In genomic region chr19:50486823-50487515, GRCh38 we compare ENCODE assay signal across 8 cellular contexts. TPM values are rescaled to one million over a fixed set of nuclear protein-coding genes. Genes with fewer than 3 reads are reported as not detected.
DNase-seq lines count a peak whose midpoint lies in the region; ATAC-seq, FAIRE-seq and TF ChIP-seq lines count a peak whose summit lies in the region.

No MANE protein-coding gene starts in this region.

- DNase-seq in NCI-H2227 (lab: John Stamatoyannopoulos, UW; ENCODE audit: unreplicated experiment) = peak; percentile 28
- DNase-seq in NCI-H2227 treated with DMSO at 0.1 percent for 48 hours (lab: John Stamatoyannopoulos, UW) = no peak
- peak; percentile 70 for DNase-seq in OCI-M1 (lab: John Stamatoyannopoulos, UW)
- DNase-seq in activated naive CD8-positive, alpha-beta T cell treated with anti-CD3 and anti-CD28 coated beads for 36 hours = peak; percentile 57
- peak; percentile 51 for DNase-seq in HepG2 (ENCODE audit: low spot score)
- DNase-seq in type B pancreatic cell (ENCODE audit: extremely low spot score, unreplicated experiment) = no peak
- DNase-seq in NK-92 (lab: John Stamatoyannopoulos, UW; ENCODE audit: unreplicated experiment) = no peak
- no peak for DNase-seq in cortex of kidney (lab: John Stamatoyannopoulos, UW)

- no peak overlapping the region for H3K9ac ChIP-seq in HepG2 (ENCODE audit: insufficient read depth, low read depth, low read length)

- peaks cover 7 to 36% of the 10 kb centered on the region in 2 experiments; a peak in 4 of 5 replicates for H3K27me3 ChIP-seq in HepG2 (ENCODE audit: control insufficient read depth in 1 of 2, insufficient read depth in 2 of 2, low read length in 2 of 2)

- no peak for ATAC-seq in HepG2

- H3K4me2 ChIP-seq in HepG2 (ENCODE audit: low read depth, low read length) = no peak overlapping the region

- TF ChIP-seq POLR2A in HepG2 (IDR thresholded peaks at IDR 0.05; ENCODE audit: insufficient read depth in 1 of 2, low read depth in 2 of 2, low read length in 2 of 2) = no peak

- peaks cover 5% of the 10 kb centered on the region for H3K9me3 Mint-ChIP-seq in activated naive CD8-positive, alpha-beta T cell treated with anti-CD3 and anti-CD28 coated beads for 36 hours
- no peaks in the 10 kb centered on the region for H3K9me3 Mint-ChIP-seq in type B pancreatic cell

- in situ Hi-C loops in HepG2 (cut with HindIII; ENCODE audit: extremely low pct_ligation_motif_present, low pct_unique_long_range_greater_than_20kb) = no loop called here

- intact Hi-C loops in HepG2 (cut with micrococcal nuclease; ENCODE audit: unreplicated experiment) = no loop called here

- H4K20me1 ChIP-seq in HepG2 (ENCODE audit: insufficient read depth, low read length) = no peaks in the 10 kb centered on the region

- peaks cover 4% of the 10 kb centered on the region for H3K27me3 Mint-ChIP-seq in activated naive CD8-positive, alpha-beta T cell treated with anti-CD3 and anti-CD28 coated beads for 36 hours
- peaks cover 49% of the 10 kb centered on the region for H3K27me3 Mint-ChIP-seq in type B pancreatic cell

- no peak overlapping the region for H3K4me3 Mint-ChIP-seq in activated naive CD8-positive, alpha-beta T cell treated with anti-CD3 and anti-CD28 coated beads for 36 hours
- no peak overlapping the region for H3K4me3 Mint-ChIP-seq in type B pancreatic cell

- H3K27ac ChIP-seq in HepG2 (ENCODE audit: extremely low read length, insufficient read depth, low read length) = no peak overlapping the region

- no TSS peak for BruUV-seq in HepG2 (replicated peaks; lab: Mats Ljungman, UMichigan)

- no peak for FAIRE-seq in HepG2 (lab: Jason Lieb, UNC)

- no peaks in the 10 kb centered on the region for H3K36me3 ChIP-seq in HepG2 (replicated peaks in 1 of 2; ENCODE audit: control insufficient read depth in 1 of 2, insufficient read depth in 2 of 2, low read length in 2 of 2)

- no peak overlapping the region for H3K27ac Mint-ChIP-seq in activated naive CD8-positive, alpha-beta T cell treated with anti-CD3 and anti-CD28 coated beads for 36 hours
- H3K27ac Mint-ChIP-seq in type B pancreatic cell = no peak overlapping the region

- no peaks in the 10 kb centered on the region for H3K79me2 ChIP-seq in HepG2 (ENCODE audit: insufficient read depth, low read length)

- CTCF ChIA-PET in HepG2 (lab: Yijun Ruan, JAX; ENCODE audit: low intra/inter-chr PET ratio, low total read pairs) = no interaction called here

- H3K4me1 Mint-ChIP-seq in activated naive CD8-positive, alpha-beta T cell treated with anti-CD3 and anti-CD28 coated beads for 36 hours = peaks cover 18% of the 10 kb centered on the region
- peaks cover 12% of the 10 kb centered on the region for H3K4me1 Mint-ChIP-seq in type B pancreatic cell (ENCODE audit: unreplicated experiment)

- TF ChIP-seq RAD21 in HepG2 (CRISPR knock-in tag; IDR thresholded peaks at IDR 0.05) = no peak

- POLR2A ChIA-PET in HepG2 (lab: Yijun Ruan, JAX) = no interaction called here

- peaks cover 15% of the 10 kb centered on the region for H3K9me3 ChIP-seq in HepG2 (ENCODE audit: low read length)

- peaks cover 24% of the 10 kb centered on the region for H3K36me3 Mint-ChIP-seq in activated naive CD8-positive, alpha-beta T cell treated with anti-CD3 and anti-CD28 coated beads for 36 hours
- peaks cover 13% of the 10 kb centered on the region for H3K36me3 Mint-ChIP-seq in type B pancreatic cell

- no peak overlapping the region for H3K4me3 ChIP-seq in HepG2 (replicated peaks in 1 of 3; ENCODE audit: insufficient read depth in 1 of 3, low read depth in 2 of 3, low read length in 3 of 3)

- TF ChIP-seq CTCF in HepG2 (CRISPR knock-in tag; IDR thresholded peaks at IDR 0.05) (peak; percentile 53), type B pancreatic cell (conservative IDR thresholded peaks at IDR 0.05) (peak; percentile 77)

- no peak overlapping the region for H2AFZ ChIP-seq in HepG2 (ENCODE audit: low read length)

- no peak for TF ChIP-seq EP300 in HepG2 (IDR thresholded peaks at IDR 0.05; ENCODE audit: low read depth in 2 of 2, low read length in 2 of 2)
- TF ChIP-seq EP300 in HepG2 (CRISPR knock-in tag; IDR thresholded peaks at IDR 0.05; ENCODE audit: borderline replicate concordance) = no peak

- H3K4me1 ChIP-seq in HepG2 (ENCODE audit: insufficient read depth, low read length) = no peaks in the 10 kb centered on the region

- 63% methylated on average over 18 of the region's 18 CpGs for WGBS in HepG2 (ENCODE audit: low lambda C conversion rate)

RNA-seq across cellular contexts. Expression of gene GARIN5A, which starts 10.3 kb away (rescaled TPM):
- under 1 TPM; 0.52 to 0.90 TPM for total RNA-seq in activated naive CD8-positive, alpha-beta T cell treated with anti-CD3 and anti-CD28 coated beads for 36 hours
- total RNA-seq in HepG2 (2016; rRNA removed; fragmentation: Illumina TruSeq; extraction: Trizol) (not detected in 2 replicates), type B pancreatic cell (ENCODE audit: low replicate concordance) (1.9 and 5.2 TPM in 2 replicates)
- not detected in 2 replicates for total RNA-seq in HepG2 (2016; cell fraction: cytosol; rRNA removed; fragmentation: Illumina TruSeq; extraction: Trizol; ENCODE audit: low read depth)
- total RNA-seq in HepG2 (2016; cell fraction: insoluble cytoplasmic fraction; rRNA removed; fragmentation: Illumina TruSeq; extraction: Trizol) = not detected in 2 replicates
- not detected in 2 replicates for total RNA-seq in HepG2 (2016; cell fraction: membrane; rRNA removed; fragmentation: Illumina TruSeq; extraction: Trizol)
- not detected in 2 replicates for total RNA-seq in HepG2 (2016; cell fraction: nucleus; rRNA removed; fragmentation: Illumina TruSeq; extraction: Trizol)
- not detected in 2 replicates for polyA plus RNA-seq in HepG2 (2011; rRNA removed)
- polyA plus RNA-seq in HepG2 (2011; cell fraction: cytosol; rRNA removed) = not detected in 2 replicates
- not detected in 2 replicates for polyA plus RNA-seq in HepG2 (2011; cell fraction: nucleus; rRNA removed)
- not detected in 2 replicates for polyA plus RNA-seq in HepG2 (2012)
- not detected in 2 replicates for polyA plus RNA-seq in HepG2 (2016; cell fraction: cytosol; fragmentation: Illumina TruSeq; extraction: Trizol; ENCODE audit: low read depth)
- not detected in 2 replicates for polyA plus RNA-seq in HepG2 (2016; cell fraction: insoluble cytoplasmic fraction; fragmentation: Illumina TruSeq; extraction: Trizol; ENCODE audit: low read depth)
- polyA plus RNA-seq in HepG2 (2016; cell fraction: membrane; fragmentation: Illumina TruSeq; extraction: Trizol; ENCODE audit: low read depth) = not detected in 2 replicates
- not detected in 2 replicates for polyA plus RNA-seq in HepG2 (2016; cell fraction: nucleus; fragmentation: Illumina TruSeq; extraction: Trizol; ENCODE audit: insufficient read depth, low read depth)
- polyA minus RNA-seq in HepG2 (2011; rRNA and poly(A)+ RNA removed; ENCODE audit: low replicate concordance) = 5.1 TPM in 1 of 2 replicates, not detected in the other
- not detected in 2 replicates for polyA minus RNA-seq in HepG2 (2011; cell fraction: cytosol; rRNA and poly(A)+ RNA removed)
- not detected in 2 replicates for polyA minus RNA-seq in HepG2 (2011; cell fraction: nucleus; rRNA and poly(A)+ RNA removed)

RNA-seq across cellular contexts. Expression of gene EMC10, which starts 10.7 kb away (rescaled TPM):
- total RNA-seq in activated naive CD8-positive, alpha-beta T cell treated with anti-CD3 and anti-CD28 coated beads for 36 hours = 10 to 100 TPM; 49.7 to 50.1 TPM
- total RNA-seq in HepG2 (2016; rRNA removed; fragmentation: Illumina TruSeq; extraction: Trizol) = not detected in 2 replicates
- not detected in 2 replicates for total RNA-seq in HepG2 (2016; cell fraction: cytosol; rRNA removed; fragmentation: Illumina TruSeq; extraction: Trizol; ENCODE audit: low read depth)
- not detected in 2 replicates for total RNA-seq in HepG2 (2016; cell fraction: insoluble cytoplasmic fraction; rRNA removed; fragmentation: Illumina TruSeq; extraction: Trizol)
- total RNA-seq in HepG2 (2016; cell fraction: membrane; rRNA removed; fragmentation: Illumina TruSeq; extraction: Trizol) = not detected in 2 replicates
- not detected in 2 replicates for total RNA-seq in HepG2 (2016; cell fraction: nucleus; rRNA removed; fragmentation: Illumina TruSeq; extraction: Trizol)
- not detected in 2 replicates for polyA plus RNA-seq in HepG2 (2011; rRNA removed)
- 0.04 TPM in 1 of 2 replicates, not detected in the other for polyA plus RNA-seq in HepG2 (2011; cell fraction: cytosol; rRNA removed)
- polyA plus RNA-seq in HepG2 (2011; cell fraction: nucleus; rRNA removed) = 0.19 TPM in 1 of 2 replicates, not detected in the other
- polyA plus RNA-seq in HepG2 (2012) = not detected in 2 replicates
- not detected in 2 replicates for polyA plus RNA-seq in HepG2 (2016; cell fraction: cytosol; fragmentation: Illumina TruSeq; extraction: Trizol; ENCODE audit: low read depth)
- not detected in 2 replicates for polyA plus RNA-seq in HepG2 (2016; cell fraction: insoluble cytoplasmic fraction; fragmentation: Illumina TruSeq; extraction: Trizol; ENCODE audit: low read depth)
- polyA plus RNA-seq in HepG2 (2016; cell fraction: membrane; fragmentation: Illumina TruSeq; extraction: Trizol; ENCODE audit: low read depth) = not detected in 2 replicates
- polyA plus RNA-seq in HepG2 (2016; cell fraction: nucleus; fragmentation: Illumina TruSeq; extraction: Trizol; ENCODE audit: insufficient read depth, low read depth) = not detected in 2 replicates
- polyA minus RNA-seq in HepG2 (2011; rRNA and poly(A)+ RNA removed; ENCODE audit: low replicate concordance) = 0.06 and 36.3 TPM in 2 replicates
- polyA minus RNA-seq in HepG2 (2011; cell fraction: cytosol; rRNA and poly(A)+ RNA removed) = 0.69 and 2.2 TPM in 2 replicates
- polyA minus RNA-seq in HepG2 (2011; cell fraction: nucleus; rRNA and poly(A)+ RNA removed) = 0.25 and 1.0 TPM in 2 replicates
- total RNA-seq in type B pancreatic cell (ENCODE audit: low replicate concordance) = 137 and 152 TPM in 2 replicates

RNA-seq across cellular contexts. Expression of gene JOSD2, which starts 24.0 kb away (rescaled TPM):
- 10 to 100 TPM; 26.2 to 27.0 TPM for total RNA-seq in activated naive CD8-positive, alpha-beta T cell treated with anti-CD3 and anti-CD28 coated beads for 36 hours
- total RNA-seq in HepG2 (2016; rRNA removed; fragmentation: Illumina TruSeq; extraction: Trizol) (2.0 and 2.3 TPM in 2 replicates), type B pancreatic cell (ENCODE audit: low replicate concordance) (16.2 and 23.2 TPM in 2 replicates)
- 2.6 and 3.1 TPM in 2 replicates for total RNA-seq in HepG2 (2016; cell fraction: cytosol; rRNA removed; fragmentation: Illumina TruSeq; extraction: Trizol; ENCODE audit: low read depth)
- total RNA-seq in HepG2 (2016; cell fraction: insoluble cytoplasmic fraction; rRNA removed; fragmentation: Illumina TruSeq; extraction: Trizol) = 3.2 and 3.4 TPM in 2 replicates
- total RNA-seq in HepG2 (2016; cell fraction: membrane; rRNA removed; fragmentation: Illumina TruSeq; extraction: Trizol) = 3.4 and 3.5 TPM in 2 replicates
- 0.56 and 1.7 TPM in 2 replicates for total RNA-seq in HepG2 (2016; cell fraction: nucleus; rRNA removed; fragmentation: Illumina TruSeq; extraction: Trizol)
- polyA plus RNA-seq in HepG2 (2011; rRNA removed) = 4.1 and 5.2 TPM in 2 replicates
- 4.6 and 10.0 TPM in 2 replicates for polyA plus RNA-seq in HepG2 (2011; cell fraction: cytosol; rRNA removed)
- 6.9 and 8.9 TPM in 2 replicates for polyA plus RNA-seq in HepG2 (2011; cell fraction: nucleus; rRNA removed)
- 1.6 and 3.0 TPM in 2 replicates for polyA plus RNA-seq in HepG2 (2012)
- 3.7 and 4.0 TPM in 2 replicates for polyA plus RNA-seq in HepG2 (2016; cell fraction: cytosol; fragmentation: Illumina TruSeq; extraction: Trizol; ENCODE audit: low read depth)
- polyA plus RNA-seq in HepG2 (2016; cell fraction: insoluble cytoplasmic fraction; fragmentation: Illumina TruSeq; extraction: Trizol; ENCODE audit: low read depth) = 2.9 and 3.0 TPM in 2 replicates
- polyA plus RNA-seq in HepG2 (2016; cell fraction: membrane; fragmentation: Illumina TruSeq; extraction: Trizol; ENCODE audit: low read depth) = 4.1 and 4.4 TPM in 2 replicates
- 2.7 and 4.3 TPM in 2 replicates for polyA plus RNA-seq in HepG2 (2016; cell fraction: nucleus; fragmentation: Illumina TruSeq; extraction: Trizol; ENCODE audit: insufficient read depth, low read depth)
- 2.9 and 4.4 TPM in 2 replicates for polyA minus RNA-seq in HepG2 (2011; rRNA and poly(A)+ RNA removed; ENCODE audit: low replicate concordance)
- 2.6 TPM in 1 of 2 replicates, not detected in the other for polyA minus RNA-seq in HepG2 (2011; cell fraction: cytosol; rRNA and poly(A)+ RNA removed)
- polyA minus RNA-seq in HepG2 (2011; cell fraction: nucleus; rRNA and poly(A)+ RNA removed) = 1.9 and 2.2 TPM in 2 replicates

RNA-seq across cellular contexts. Expression of gene ASPDH, which starts 26.7 kb away (rescaled TPM):
- total RNA-seq in activated naive CD8-positive, alpha-beta T cell treated with anti-CD3 and anti-CD28 coated beads for 36 hours = not detected
- total RNA-seq in HepG2 (2016; rRNA removed; fragmentation: Illumina TruSeq; extraction: Trizol) = 1.1 and 2.2 TPM in 2 replicates
- 1.4 and 2.5 TPM in 2 replicates for total RNA-seq in HepG2 (2016; cell fraction: cytosol; rRNA removed; fragmentation: Illumina TruSeq; extraction: Trizol; ENCODE audit: low read depth)
- 1.4 and 2.5 TPM in 2 replicates for total RNA-seq in HepG2 (2016; cell fraction: insoluble cytoplasmic fraction; rRNA removed; fragmentation: Illumina TruSeq; extraction: Trizol)
- 1.4 and 1.7 TPM in 2 replicates for total RNA-seq in HepG2 (2016; cell fraction: membrane; rRNA removed; fragmentation: Illumina TruSeq; extraction: Trizol)
- total RNA-seq in HepG2 (2016; cell fraction: nucleus; rRNA removed; fragmentation: Illumina TruSeq; extraction: Trizol) = 1.7 and 2.8 TPM in 2 replicates
- 3.3 and 4.0 TPM in 2 replicates for polyA plus RNA-seq in HepG2 (2011; rRNA removed)
- 2.0 and 2.9 TPM in 2 replicates for polyA plus RNA-seq in HepG2 (2011; cell fraction: cytosol; rRNA removed)
- polyA plus RNA-seq in HepG2 (2011; cell fraction: nucleus; rRNA removed) = 18.4 and 19.8 TPM in 2 replicates
- polyA plus RNA-seq in HepG2 (2012) = 4.3 and 4.8 TPM in 2 replicates
- polyA plus RNA-seq in HepG2 (2016; cell fraction: cytosol; fragmentation: Illumina TruSeq; extraction: Trizol; ENCODE audit: low read depth) = 2.7 and 3.3 TPM in 2 replicates
- polyA plus RNA-seq in HepG2 (2016; cell fraction: insoluble cytoplasmic fraction; fragmentation: Illumina TruSeq; extraction: Trizol; ENCODE audit: low read depth) = 1.4 and 1.8 TPM in 2 replicates
- 2.6 and 2.7 TPM in 2 replicates for polyA plus RNA-seq in HepG2 (2016; cell fraction: membrane; fragmentation: Illumina TruSeq; extraction: Trizol; ENCODE audit: low read depth)
- 1.6 and 6.8 TPM in 2 replicates for polyA plus RNA-seq in HepG2 (2016; cell fraction: nucleus; fragmentation: Illumina TruSeq; extraction: Trizol; ENCODE audit: insufficient read depth, low read depth)
- polyA minus RNA-seq in HepG2 (2011; rRNA and poly(A)+ RNA removed; ENCODE audit: low replicate concordance) = 1.3 TPM in 1 of 2 replicates, not detected in the other
- polyA minus RNA-seq in HepG2 (2011; cell fraction: cytosol; rRNA and poly(A)+ RNA removed) = 0.79 and 2.3 TPM in 2 replicates
- 0.64 and 2.4 TPM in 2 replicates for polyA minus RNA-seq in HepG2 (2011; cell fraction: nucleus; rRNA and poly(A)+ RNA removed)
- total RNA-seq in type B pancreatic cell (ENCODE audit: low replicate concordance) = not detected in 2 replicates

RNA-seq across cellular contexts. Expression of gene MYBPC2, which starts 54.3 kb away (rescaled TPM):
- under 1 TPM; 0.12 to 0.45 TPM for total RNA-seq in activated naive CD8-positive, alpha-beta T cell treated with anti-CD3 and anti-CD28 coated beads for 36 hours
- total RNA-seq in HepG2 (2016; rRNA removed; fragmentation: Illumina TruSeq; extraction: Trizol) = 0.67 TPM in 1 of 2 replicates, not detected in the other
- total RNA-seq in HepG2 (2016; cell fraction: cytosol; rRNA removed; fragmentation: Illumina TruSeq; extraction: Trizol; ENCODE audit: low read depth) = not detected in 2 replicates
- total RNA-seq in HepG2 (2016; cell fraction: insoluble cytoplasmic fraction; rRNA removed; fragmentation: Illumina TruSeq; extraction: Trizol) = not detected in 2 replicates
- not detected in 2 replicates for total RNA-seq in HepG2 (2016; cell fraction: membrane; rRNA removed; fragmentation: Illumina TruSeq; extraction: Trizol)
- not detected in 2 replicates for total RNA-seq in HepG2 (2016; cell fraction: nucleus; rRNA removed; fragmentation: Illumina TruSeq; extraction: Trizol)
- polyA plus RNA-seq in HepG2 (2011; rRNA removed) = 0.01 TPM in 1 of 2 replicates, not detected in the other
- polyA plus RNA-seq in HepG2 (2011; cell fraction: cytosol; rRNA removed) = 0.01 and 0.03 TPM in 2 replicates
- polyA plus RNA-seq in HepG2 (2011; cell fraction: nucleus; rRNA removed) = 0.05 and 0.24 TPM in 2 replicates
- not detected in 2 replicates for polyA plus RNA-seq in HepG2 (2012)
- polyA plus RNA-seq in HepG2 (2016; cell fraction: cytosol; fragmentation: Illumina TruSeq; extraction: Trizol; ENCODE audit: low read depth) = not detected in 2 replicates
- not detected in 2 replicates for polyA plus RNA-seq in HepG2 (2016; cell fraction: insoluble cytoplasmic fraction; fragmentation: Illumina TruSeq; extraction: Trizol; ENCODE audit: low read depth)
- polyA plus RNA-seq in HepG2 (2016; cell fraction: membrane; fragmentation: Illumina TruSeq; extraction: Trizol; ENCODE audit: low read depth) = not detected in 2 replicates
- not detected in 2 replicates for polyA plus RNA-seq in HepG2 (2016; cell fraction: nucleus; fragmentation: Illumina TruSeq; extraction: Trizol; ENCODE audit: insufficient read depth, low read depth)
- not detected in 2 replicates for polyA minus RNA-seq in HepG2 (2011; rRNA and poly(A)+ RNA removed; ENCODE audit: low replicate concordance)
- not detected in 2 replicates for polyA minus RNA-seq in HepG2 (2011; cell fraction: cytosol; rRNA and poly(A)+ RNA removed)
- not detected in 2 replicates for polyA minus RNA-seq in HepG2 (2011; cell fraction: nucleus; rRNA and poly(A)+ RNA removed)
- total RNA-seq in type B pancreatic cell (ENCODE audit: low replicate concordance) = 0.12 TPM in 1 of 2 replicates, not detected in the other

Comparison
In these comparisons a context has a peak if more than half of its experiments do, and no peak if none do; other contexts are left out.
1. DNase-seq: peak in NCI-H2227 (single experiment), OCI-M1 (single experiment), activated naive CD8-positive, alpha-beta T cell treated with anti-CD3 and anti-CD28 coated beads for 36 hours (single experiment) and HepG2 (single experiment); none in NCI-H2227 treated with DMSO at 0.1 percent for 48 hours (single experiment), type B pancreatic cell (single experiment), NK-92 (single experiment) and cortex of kidney (single experiment).
2. RNA of gene EMC10, which starts 10.7 kb away (total RNA-seq): 137 to 152 TPM in type B pancreatic cell and 49.7 to 50.1 TPM in activated naive CD8-positive, alpha-beta T cell treated with anti-CD3 and anti-CD28 coated beads for 36 hours; not detected in HepG2; every median in the first group is over 10 times any median in the second.